In the genomic region with DNA sequence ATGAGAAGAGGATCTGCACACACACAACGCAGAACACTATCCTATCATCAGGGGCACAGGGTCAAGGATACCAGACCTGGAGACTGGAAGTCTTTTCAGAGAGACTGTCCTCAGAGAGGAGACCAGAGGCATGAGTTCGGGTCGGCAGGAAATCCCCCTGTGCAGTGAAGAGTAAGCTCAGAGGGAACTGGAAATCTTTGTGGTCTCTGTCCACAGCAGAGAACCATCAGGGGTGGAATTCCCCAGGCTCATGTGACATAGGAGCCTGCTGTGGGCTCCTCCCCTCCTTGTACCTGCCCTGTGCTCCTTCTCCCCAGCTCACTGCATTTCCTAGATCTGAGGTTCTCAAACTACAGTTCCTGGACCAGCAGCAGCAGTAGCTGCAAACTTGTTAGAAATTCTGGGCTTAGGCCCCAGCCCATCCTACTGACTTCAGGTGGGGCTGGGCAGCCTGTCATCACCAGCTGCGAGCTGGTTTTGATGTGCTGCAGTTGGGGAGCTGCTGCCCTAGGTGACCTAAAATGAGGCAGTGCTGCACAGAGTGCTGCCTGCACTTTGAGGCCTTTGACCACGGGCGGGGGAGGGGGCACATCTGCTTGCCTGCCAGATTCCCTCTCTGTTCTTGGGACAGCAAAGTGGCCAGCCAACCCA, we compare ENCODE assay signal across 1 cellular context.
TF ChIP-seq lines count a peak whose summit lies in the region.

No MANE protein-coding gene starts in this region.

TF ChIP-seq in HepG2, 621 proteins besides CTCF, POLR2A, EP300 and RAD21:
- TF ChIP-seq MYC (CRISPR knock-in tag; IDR thresholded peaks at IDR 0.05; ENCODE audit: borderline replicate concordance): no peak
- peak; percentile 45; the same call in 1 of the 2 replicates for TF ChIP-seq ZNF780A (CRISPR knock-in tag; IDR thresholded peaks at IDR 0.05)
- TF ChIP-seq ZNF543 (CRISPR knock-in tag; IDR thresholded peaks at IDR 0.05): no peak
- no peak for TF ChIP-seq ARHGAP35 (CRISPR knock-in tag; IDR thresholded peaks at IDR 0.05; ENCODE audit: borderline replicate concordance)
- no peak for TF ChIP-seq ETV6 (CRISPR knock-in tag; conservative IDR thresholded peaks at IDR 0.05)
- 0 out of 2 replicates have a peak, but pooled peaks have one; percentile 24 for TF ChIP-seq NRL (CRISPR knock-in tag; IDR thresholded peaks at IDR 0.05; ENCODE audit: borderline replicate concordance)
- no peak for TF ChIP-seq ZNF335 (CRISPR knock-in tag; IDR thresholded peaks at IDR 0.05)
- TF ChIP-seq ZNF263 (CRISPR knock-in tag; IDR thresholded peaks at IDR 0.05): 0 out of 2 replicates have a peak, but pooled peaks have one; percentile 18
- TF ChIP-seq ZNF768 (CRISPR knock-in tag; IDR thresholded peaks at IDR 0.05): peak; percentile 72; the same call in 1 of the 2 replicates
- no peak for TF ChIP-seq ZNF562 (CRISPR knock-in tag; IDR thresholded peaks at IDR 0.05; ENCODE audit: borderline replicate concordance)
- peak; percentile 44 for TF ChIP-seq HNF4A (CRISPR knock-in tag; IDR thresholded peaks at IDR 0.05)
- TF ChIP-seq, protein P1, sequence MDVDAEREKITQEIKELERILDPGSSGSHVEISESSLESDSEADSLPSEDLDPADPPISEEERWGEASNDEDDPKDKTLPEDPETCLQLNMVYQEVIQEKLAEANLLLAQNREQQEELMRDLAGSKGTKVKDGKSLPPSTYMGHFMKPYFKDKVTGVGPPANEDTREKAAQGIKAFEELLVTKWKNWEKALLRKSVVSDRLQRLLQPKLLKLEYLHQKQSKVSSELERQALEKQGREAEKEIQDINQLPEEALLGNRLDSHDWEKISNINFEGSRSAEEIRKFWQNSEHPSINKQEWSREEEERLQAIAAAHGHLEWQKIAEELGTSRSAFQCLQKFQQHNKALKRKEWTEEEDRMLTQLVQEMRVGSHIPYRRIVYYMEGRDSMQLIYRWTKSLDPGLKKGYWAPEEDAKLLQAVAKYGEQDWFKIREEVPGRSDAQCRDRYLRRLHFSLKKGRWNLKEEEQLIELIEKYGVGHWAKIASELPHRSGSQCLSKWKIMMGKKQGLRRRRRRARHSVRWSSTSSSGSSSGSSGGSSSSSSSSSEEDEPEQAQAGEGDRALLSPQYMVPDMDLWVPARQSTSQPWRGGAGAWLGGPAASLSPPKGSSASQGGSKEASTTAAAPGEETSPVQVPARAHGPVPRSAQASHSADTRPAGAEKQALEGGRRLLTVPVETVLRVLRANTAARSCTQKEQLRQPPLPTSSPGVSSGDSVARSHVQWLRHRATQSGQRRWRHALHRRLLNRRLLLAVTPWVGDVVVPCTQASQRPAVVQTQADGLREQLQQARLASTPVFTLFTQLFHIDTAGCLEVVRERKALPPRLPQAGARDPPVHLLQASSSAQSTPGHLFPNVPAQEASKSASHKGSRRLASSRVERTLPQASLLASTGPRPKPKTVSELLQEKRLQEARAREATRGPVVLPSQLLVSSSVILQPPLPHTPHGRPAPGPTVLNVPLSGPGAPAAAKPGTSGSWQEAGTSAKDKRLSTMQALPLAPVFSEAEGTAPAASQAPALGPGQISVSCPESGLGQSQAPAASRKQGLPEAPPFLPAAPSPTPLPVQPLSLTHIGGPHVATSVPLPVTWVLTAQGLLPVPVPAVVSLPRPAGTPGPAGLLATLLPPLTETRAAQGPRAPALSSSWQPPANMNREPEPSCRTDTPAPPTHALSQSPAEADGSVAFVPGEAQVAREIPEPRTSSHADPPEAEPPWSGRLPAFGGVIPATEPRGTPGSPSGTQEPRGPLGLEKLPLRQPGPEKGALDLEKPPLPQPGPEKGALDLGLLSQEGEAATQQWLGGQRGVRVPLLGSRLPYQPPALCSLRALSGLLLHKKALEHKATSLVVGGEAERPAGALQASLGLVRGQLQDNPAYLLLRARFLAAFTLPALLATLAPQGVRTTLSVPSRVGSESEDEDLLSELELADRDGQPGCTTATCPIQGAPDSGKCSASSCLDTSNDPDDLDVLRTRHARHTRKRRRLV (CRISPR knock-in tag; IDR thresholded peaks at IDR 0.05): no peak
- peak; percentile 32; the same call in 1 of the 2 replicates for TF ChIP-seq NR2F6 (IDR thresholded peaks at IDR 0.05)
- TF ChIP-seq NR2F6 (CRISPR knock-in tag; IDR thresholded peaks at IDR 0.05): peak; percentile 43; the same call in 1 of the 2 replicates
- TF ChIP-seq, protein P2, sequence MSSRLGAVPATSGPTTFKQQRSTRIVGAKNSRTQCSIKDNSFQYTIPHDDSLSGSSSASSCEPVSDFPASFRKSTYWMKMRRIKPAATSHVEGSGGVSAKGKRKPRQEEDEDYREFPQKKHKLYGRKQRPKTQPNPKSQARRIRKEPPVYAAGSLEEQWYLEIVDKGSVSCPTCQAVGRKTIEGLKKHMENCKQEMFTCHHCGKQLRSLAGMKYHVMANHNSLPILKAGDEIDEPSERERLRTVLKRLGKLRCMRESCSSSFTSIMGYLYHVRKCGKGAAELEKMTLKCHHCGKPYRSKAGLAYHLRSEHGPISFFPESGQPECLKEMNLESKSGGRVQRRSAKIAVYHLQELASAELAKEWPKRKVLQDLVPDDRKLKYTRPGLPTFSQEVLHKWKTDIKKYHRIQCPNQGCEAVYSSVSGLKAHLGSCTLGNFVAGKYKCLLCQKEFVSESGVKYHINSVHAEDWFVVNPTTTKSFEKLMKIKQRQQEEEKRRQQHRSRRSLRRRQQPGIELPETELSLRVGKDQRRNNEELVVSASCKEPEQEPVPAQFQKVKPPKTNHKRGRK (CRISPR knock-in tag; IDR thresholded peaks at IDR 0.05): no peak
- TF ChIP-seq, protein P3, sequence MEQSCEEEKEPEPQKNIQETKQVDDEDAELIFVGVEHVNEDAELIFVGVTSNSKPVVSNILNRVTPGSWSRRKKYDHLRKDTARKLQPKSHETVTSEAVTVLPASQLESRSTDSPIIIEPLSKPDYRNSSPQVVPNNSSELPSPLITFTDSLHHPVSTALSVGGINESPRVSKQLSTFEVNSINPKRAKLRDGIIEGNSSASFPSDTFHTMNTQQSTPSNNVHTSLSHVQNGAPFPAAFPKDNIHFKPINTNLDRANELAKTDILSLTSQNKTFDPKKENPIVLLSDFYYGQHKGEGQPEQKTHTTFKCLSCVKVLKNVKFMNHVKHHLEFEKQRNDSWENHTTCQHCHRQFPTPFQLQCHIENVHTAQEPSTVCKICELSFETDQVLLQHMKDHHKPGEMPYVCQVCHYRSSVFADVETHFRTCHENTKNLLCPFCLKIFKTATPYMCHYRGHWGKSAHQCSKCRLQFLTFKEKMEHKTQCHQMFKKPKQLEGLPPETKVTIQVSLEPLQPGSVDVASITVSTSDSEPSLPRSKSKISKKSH (CRISPR knock-in tag; IDR thresholded peaks at IDR 0.05; ENCODE audit: borderline replicate concordance): 0 out of 2 replicates have a peak, but pooled peaks have one; percentile 27
- TF ChIP-seq, protein P4, sequence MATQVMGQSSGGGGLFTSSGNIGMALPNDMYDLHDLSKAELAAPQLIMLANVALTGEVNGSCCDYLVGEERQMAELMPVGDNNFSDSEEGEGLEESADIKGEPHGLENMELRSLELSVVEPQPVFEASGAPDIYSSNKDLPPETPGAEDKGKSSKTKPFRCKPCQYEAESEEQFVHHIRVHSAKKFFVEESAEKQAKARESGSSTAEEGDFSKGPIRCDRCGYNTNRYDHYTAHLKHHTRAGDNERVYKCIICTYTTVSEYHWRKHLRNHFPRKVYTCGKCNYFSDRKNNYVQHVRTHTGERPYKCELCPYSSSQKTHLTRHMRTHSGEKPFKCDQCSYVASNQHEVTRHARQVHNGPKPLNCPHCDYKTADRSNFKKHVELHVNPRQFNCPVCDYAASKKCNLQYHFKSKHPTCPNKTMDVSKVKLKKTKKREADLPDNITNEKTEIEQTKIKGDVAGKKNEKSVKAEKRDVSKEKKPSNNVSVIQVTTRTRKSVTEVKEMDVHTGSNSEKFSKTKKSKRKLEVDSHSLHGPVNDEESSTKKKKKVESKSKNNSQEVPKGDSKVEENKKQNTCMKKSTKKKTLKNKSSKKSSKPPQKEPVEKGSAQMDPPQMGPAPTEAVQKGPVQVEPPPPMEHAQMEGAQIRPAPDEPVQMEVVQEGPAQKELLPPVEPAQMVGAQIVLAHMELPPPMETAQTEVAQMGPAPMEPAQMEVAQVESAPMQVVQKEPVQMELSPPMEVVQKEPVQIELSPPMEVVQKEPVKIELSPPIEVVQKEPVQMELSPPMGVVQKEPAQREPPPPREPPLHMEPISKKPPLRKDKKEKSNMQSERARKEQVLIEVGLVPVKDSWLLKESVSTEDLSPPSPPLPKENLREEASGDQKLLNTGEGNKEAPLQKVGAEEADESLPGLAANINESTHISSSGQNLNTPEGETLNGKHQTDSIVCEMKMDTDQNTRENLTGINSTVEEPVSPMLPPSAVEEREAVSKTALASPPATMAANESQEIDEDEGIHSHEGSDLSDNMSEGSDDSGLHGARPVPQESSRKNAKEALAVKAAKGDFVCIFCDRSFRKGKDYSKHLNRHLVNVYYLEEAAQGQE (IDR thresholded peaks at IDR 0.05; ENCODE audit: borderline replicate concordance in 1 of 2, low read depth in 1 of 2, low read length in 2 of 2): no peak
- TF ChIP-seq HNF4G (IDR thresholded peaks at IDR 0.05; ENCODE audit: borderline replicate concordance, low read depth, low read length): 0 out of 2 replicates have a peak, but pooled peaks have one; percentile 15
- no peak for TF ChIP-seq HNF4G (CRISPR knock-in tag; IDR thresholded peaks at IDR 0.05; ENCODE audit: borderline replicate concordance, low read depth)
- TF ChIP-seq, protein P5, sequence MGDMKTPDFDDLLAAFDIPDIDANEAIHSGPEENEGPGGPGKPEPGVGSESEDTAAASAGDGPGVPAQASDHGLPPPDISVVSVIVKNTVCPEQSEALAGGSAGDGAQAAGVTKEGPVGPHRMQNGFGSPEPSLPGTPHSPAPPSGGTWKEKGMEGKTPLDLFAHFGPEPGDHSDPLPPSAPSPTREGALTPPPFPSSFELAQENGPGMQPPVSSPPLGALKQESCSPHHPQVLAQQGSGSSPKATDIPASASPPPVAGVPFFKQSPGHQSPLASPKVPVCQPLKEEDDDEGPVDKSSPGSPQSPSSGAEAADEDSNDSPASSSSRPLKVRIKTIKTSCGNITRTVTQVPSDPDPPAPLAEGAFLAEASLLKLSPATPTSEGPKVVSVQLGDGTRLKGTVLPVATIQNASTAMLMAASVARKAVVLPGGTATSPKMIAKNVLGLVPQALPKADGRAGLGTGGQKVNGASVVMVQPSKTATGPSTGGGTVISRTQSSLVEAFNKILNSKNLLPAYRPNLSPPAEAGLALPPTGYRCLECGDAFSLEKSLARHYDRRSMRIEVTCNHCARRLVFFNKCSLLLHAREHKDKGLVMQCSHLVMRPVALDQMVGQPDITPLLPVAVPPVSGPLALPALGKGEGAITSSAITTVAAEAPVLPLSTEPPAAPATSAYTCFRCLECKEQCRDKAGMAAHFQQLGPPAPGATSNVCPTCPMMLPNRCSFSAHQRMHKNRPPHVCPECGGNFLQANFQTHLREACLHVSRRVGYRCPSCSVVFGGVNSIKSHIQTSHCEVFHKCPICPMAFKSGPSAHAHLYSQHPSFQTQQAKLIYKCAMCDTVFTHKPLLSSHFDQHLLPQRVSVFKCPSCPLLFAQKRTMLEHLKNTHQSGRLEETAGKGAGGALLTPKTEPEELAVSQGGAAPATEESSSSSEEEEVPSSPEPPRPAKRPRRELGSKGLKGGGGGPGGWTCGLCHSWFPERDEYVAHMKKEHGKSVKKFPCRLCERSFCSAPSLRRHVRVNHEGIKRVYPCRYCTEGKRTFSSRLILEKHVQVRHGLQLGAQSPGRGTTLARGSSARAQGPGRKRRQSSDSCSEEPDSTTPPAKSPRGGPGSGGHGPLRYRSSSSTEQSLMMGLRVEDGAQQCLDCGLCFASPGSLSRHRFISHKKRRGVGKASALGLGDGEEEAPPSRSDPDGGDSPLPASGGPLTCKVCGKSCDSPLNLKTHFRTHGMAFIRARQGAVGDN (CRISPR knock-in tag; IDR thresholded peaks at IDR 0.05): peak; percentile 44
- TF ChIP-seq, protein P6, sequence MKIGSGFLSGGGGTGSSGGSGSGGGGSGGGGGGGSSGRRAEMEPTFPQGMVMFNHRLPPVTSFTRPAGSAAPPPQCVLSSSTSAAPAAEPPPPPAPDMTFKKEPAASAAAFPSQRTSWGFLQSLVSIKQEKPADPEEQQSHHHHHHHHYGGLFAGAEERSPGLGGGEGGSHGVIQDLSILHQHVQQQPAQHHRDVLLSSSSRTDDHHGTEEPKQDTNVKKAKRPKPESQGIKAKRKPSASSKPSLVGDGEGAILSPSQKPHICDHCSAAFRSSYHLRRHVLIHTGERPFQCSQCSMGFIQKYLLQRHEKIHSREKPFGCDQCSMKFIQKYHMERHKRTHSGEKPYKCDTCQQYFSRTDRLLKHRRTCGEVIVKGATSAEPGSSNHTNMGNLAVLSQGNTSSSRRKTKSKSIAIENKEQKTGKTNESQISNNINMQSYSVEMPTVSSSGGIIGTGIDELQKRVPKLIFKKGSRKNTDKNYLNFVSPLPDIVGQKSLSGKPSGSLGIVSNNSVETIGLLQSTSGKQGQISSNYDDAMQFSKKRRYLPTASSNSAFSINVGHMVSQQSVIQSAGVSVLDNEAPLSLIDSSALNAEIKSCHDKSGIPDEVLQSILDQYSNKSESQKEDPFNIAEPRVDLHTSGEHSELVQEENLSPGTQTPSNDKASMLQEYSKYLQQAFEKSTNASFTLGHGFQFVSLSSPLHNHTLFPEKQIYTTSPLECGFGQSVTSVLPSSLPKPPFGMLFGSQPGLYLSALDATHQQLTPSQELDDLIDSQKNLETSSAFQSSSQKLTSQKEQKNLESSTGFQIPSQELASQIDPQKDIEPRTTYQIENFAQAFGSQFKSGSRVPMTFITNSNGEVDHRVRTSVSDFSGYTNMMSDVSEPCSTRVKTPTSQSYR (CRISPR knock-in tag; IDR thresholded peaks at IDR 0.05; ENCODE audit: borderline replicate concordance): peak; percentile 65; the same call in 1 of the 2 replicates
- no peak for TF ChIP-seq ZNF776 (CRISPR knock-in tag; IDR thresholded peaks at IDR 0.05)
- TF ChIP-seq ZNF180 (CRISPR knock-in tag; IDR thresholded peaks at IDR 0.05; ENCODE audit: borderline replicate concordance, low read depth): no peak
